11 cellular contexts compared by ENCODE assay signal in genomic region chr12:115440438-115440837, GRCh38.
DNase-seq lines count a peak whose midpoint lies in the region; TF ChIP-seq lines count a peak whose summit lies in the region.
"Had no signal": no experiment of that assay in that cellular context is flagged by ENCODE, and none has a peak within 500 bp of the region (broad histone marks: within the 10 kb centered on the region; RNA-seq: fewer than 3 reads in every experiment).

No MANE protein-coding gene starts in this region.

- H3K4me1 ChIP-seq in PC-9 (replicated peaks; ENCODE audit: insufficient read depth): 0 out of 2 replicates have a peak, but pooled peaks cover 7% of the 10 kb centered on the region
- no peaks in the 10 kb centered on the region for H3K4me1 ChIP-seq in colonic mucosa
- H3K4me1 ChIP-seq: uterus had no signal

- no peaks in the 10 kb centered on the region for H3K9me3 ChIP-seq in MG63
- no peaks in the 10 kb centered on the region for H3K9me3 ChIP-seq in PC-9 (ENCODE audit: insufficient read depth, low read depth)
- H3K9me3 ChIP-seq in colonic mucosa: no peaks in the 10 kb centered on the region
- H3K9me3 ChIP-seq: uterus had no signal

- no peak overlapping the region for H3K9ac ChIP-seq in colonic mucosa (ENCODE audit: low read depth in 2 of 2, low read length in 2 of 2)

- POLR2A ChIA-PET in PC-9 (lab: Charles Lee; ENCODE audit: unreplicated experiment): no interaction called here

- no TSS peak for BruUV-seq in PC-9 (replicated peaks; lab: Mats Ljungman, UMichigan)

- H3K36me3 ChIP-seq in MG63 (no peaks in the 10 kb centered on the region), brain microvascular endothelial cell (replicated peaks) (no peaks in the 10 kb centered on the region), PC-9 (ENCODE audit: low read depth) (no peaks in the 10 kb centered on the region), colonic mucosa (no peaks in the 10 kb centered on the region)
- H3K36me3 ChIP-seq: uterus had no signal

- H3K4me2 ChIP-seq in PC-9: no peak overlapping the region

- no peak overlapping the region for H2AFZ ChIP-seq in PC-9

- intact Hi-C loops in PC-9 (cut with micrococcal nuclease; ENCODE audit: unreplicated experiment) (no loop called here), colonic mucosa (cut with DNase I) (no loop called here)

- H3K4me3 ChIP-seq in MG63 (no peak overlapping the region), brain microvascular endothelial cell (ENCODE audit: low read depth, low read length) (no peak overlapping the region), PC-9 (no peak overlapping the region), colonic mucosa (no peak overlapping the region)
- H3K4me3 ChIP-seq: uterus had no signal

- CTCF ChIA-PET in PC-9 (lab: Charles Lee): no interaction called here

- peak; percentile 10 for DNase-seq in AG09319 (ENCODE audit: extremely low read depth, low read depth)
- DNase-seq in MG63: peak; percentile 61
- peak; percentile 59 for DNase-seq in brain microvascular endothelial cell
- DNase-seq in kidney tubule cell (ENCODE audit: low spot score): peak; percentile 88
- DNase-seq in cerebellum (ENCODE audit: low spot score): no peak
- no peak for DNase-seq in PC-9
- no peak for DNase-seq in colonic mucosa
- no peak for DNase-seq in NCI-H2107 treated with DMSO at 0.1 percent for 48 hours (lab: John Stamatoyannopoulos, UW; ENCODE audit: unreplicated experiment)
- DNase-seq: NCI-H1417 treated with DMSO at 0.1 percent for 48 hours, RPMI8226 had no signal

- H4K20me1 ChIP-seq in PC-9 (ENCODE audit: insufficient read depth): no peaks in the 10 kb centered on the region

- no peaks in the 10 kb centered on the region for H3F3A ChIP-seq in PC-9 (ENCODE audit: insufficient read depth, low read depth)

- no peaks in the 10 kb centered on the region for H3K79me2 ChIP-seq in PC-9 (ENCODE audit: low read depth)

- H3K27me3 ChIP-seq in MG63: no peaks in the 10 kb centered on the region
- no peaks in the 10 kb centered on the region for H3K27me3 ChIP-seq in brain microvascular endothelial cell (replicated peaks)
- no peaks in the 10 kb centered on the region for H3K27me3 ChIP-seq in PC-9 (ENCODE audit: insufficient read depth, low read depth)
- H3K27me3 ChIP-seq in colonic mucosa: no peaks in the 10 kb centered on the region
- H3K27me3 ChIP-seq: uterus had no signal

- no peaks in the 10 kb centered on the region for H3K9me2 ChIP-seq in PC-9 (ENCODE audit: insufficient read depth)

- H3K27ac ChIP-seq in brain microvascular endothelial cell (no peak overlapping the region), PC-9 (no peak overlapping the region), colonic mucosa (no peak overlapping the region)
- H3K27ac ChIP-seq: uterus had no signal

- TF ChIP-seq CTCF in AG09319 (IDR thresholded peaks at IDR 0.05; ENCODE audit: low read depth, low read length) (no peak), brain microvascular endothelial cell (IDR thresholded peaks at IDR 0.05; ENCODE audit: low read depth, low read length, missing control alignments) (no peak), PC-9 (conservative IDR thresholded peaks at IDR 0.05) (no peak), colonic mucosa (IDR thresholded peaks at IDR 0.05) (no peak)

- in situ Hi-C loops in brain microvascular endothelial cell (cut with HindIII; ENCODE audit: low pct_ligation_motif_present, low sequenced_read_pairs): no loop called here

Comparison
In these comparisons a context has a peak if more than half of its experiments do, and no peak if none do; other contexts are left out.
1. DNase-seq: peak in AG09319 (single experiment), MG63 (single experiment), brain microvascular endothelial cell (single experiment) and kidney tubule cell (single experiment); none in cerebellum (single experiment), PC-9 (0 of 2), colonic mucosa (single experiment) and NCI-H2107 treated with DMSO at 0.1 percent for 48 hours (single experiment).